Comparison of ENCODE assay signal across 25 cellular contexts in the genomic region with DNA sequence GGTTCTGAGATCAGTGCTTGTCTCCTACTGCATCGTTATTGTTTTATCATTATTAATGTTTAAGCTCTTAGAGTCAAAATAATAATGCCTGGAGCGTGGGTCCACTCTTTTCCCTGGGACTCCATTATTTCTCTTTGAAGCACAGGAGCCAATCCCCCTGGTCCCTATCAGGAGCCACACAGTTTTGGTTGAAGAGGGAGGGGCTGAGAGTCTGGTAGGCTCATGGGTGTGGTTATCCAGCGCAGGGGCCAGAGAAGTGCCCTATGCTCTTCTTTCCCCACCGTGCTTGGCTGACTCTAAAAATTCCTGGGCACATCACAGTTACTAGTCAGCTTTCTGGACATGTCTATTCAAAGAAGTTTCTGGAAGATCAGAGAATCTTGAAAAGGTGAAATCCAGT.
"Had no signal": no experiment of that assay in that cellular context is flagged by ENCODE, and none has a peak within 500 bp of the region (broad histone marks: within the 10 kb centered on the region; RNA-seq: fewer than 3 reads in every experiment).

No MANE protein-coding gene starts in this region.

- H3K9me3 ChIP-seq: colonic mucosa, gastrocnemius medialis, heart left ventricle, mucosa of descending colon, neutrophil, prostate gland, right atrium auricular region, thoracic aorta, tibial nerve, upper lobe of left lung had no signal

- H3K27me3 Mint-ChIP-seq: memory B cell; naive B cell; natural killer cell treated with Interleukin-12 subunit alpha and Interleukin-12 subunit beta and Interleukin-15 and Interleukin-18, amount 100 ng/mL, for 72 hours; stimulated activated naive B cell treated with anti-CD40 and anti-IgM and Interleukin-4, amounts not matched to agents 10 μg/mL and 1 μg/mL and 100 μg/mL, for 72 hours; stimulated activated naive CD8-positive, alpha-beta T cell treated with anti-CD3 and anti-CD28 coated beads, Interleukin-15, Interleukin-2, amounts not matched to agents 100 ng/mL and 50 ng/mL, for 24 hours had no signal

- H3K4me3 ChIP-seq: colonic mucosa, gastrocnemius medialis, heart left ventricle, hepatocyte, lung, mucosa of descending colon, prostate gland, right atrium auricular region, skin epidermis, thoracic aorta, tibial nerve, upper lobe of left lung had no signal

- H3K4me3 Mint-ChIP-seq: memory B cell; naive B cell; natural killer cell treated with Interleukin-12 subunit alpha and Interleukin-12 subunit beta and Interleukin-15 and Interleukin-18, amount 100 ng/mL, for 72 hours; neural crest cell; stimulated activated naive B cell treated with anti-CD40 and anti-IgM and Interleukin-4, amounts not matched to agents 10 μg/mL and 1 μg/mL and 100 μg/mL, for 72 hours; stimulated activated naive CD8-positive, alpha-beta T cell treated with anti-CD3 and anti-CD28 coated beads, Interleukin-15, Interleukin-2, amounts not matched to agents 100 ng/mL and 50 ng/mL, for 24 hours had no signal

- H3K36me3 Mint-ChIP-seq: natural killer cell treated with Interleukin-12 subunit alpha and Interleukin-12 subunit beta and Interleukin-15 and Interleukin-18, amount 100 ng/mL, for 72 hours had no signal

- H3K27ac ChIP-seq: colonic mucosa, gastrocnemius medialis, heart left ventricle, neutrophil, parathyroid adenoma, right atrium auricular region, skin epidermis, thoracic aorta, tibial nerve, upper lobe of left lung had no signal

- H3K27ac Mint-ChIP-seq: memory B cell; naive B cell; natural killer cell treated with Interleukin-12 subunit alpha and Interleukin-12 subunit beta and Interleukin-15 and Interleukin-18, amount 100 ng/mL, for 72 hours; stimulated activated naive B cell treated with anti-CD40 and anti-IgM and Interleukin-4, amounts not matched to agents 10 μg/mL and 1 μg/mL and 100 μg/mL, for 72 hours; stimulated activated naive CD8-positive, alpha-beta T cell treated with anti-CD3 and anti-CD28 coated beads, Interleukin-15, Interleukin-2, amounts not matched to agents 100 ng/mL and 50 ng/mL, for 24 hours had no signal

- H3K36me3 ChIP-seq: colonic mucosa, prostate gland had no signal

- H3K27me3 ChIP-seq: colonic mucosa, gastrocnemius medialis, heart left ventricle, hepatocyte, neutrophil, right atrium auricular region, tibial nerve, upper lobe of left lung had no signal

- DNase-seq: colonic mucosa; dermis blood vessel endothelial cell; effector memory CD4-positive, alpha-beta T cell; gastrocnemius medialis; kidney; mucosa of descending colon; naive B cell; stimulated activated CD4-positive, alpha-beta T cell treated with anti-CD3 and anti-CD28 coated beads, Interleukin-15, amount 100 ng/mL, for 24 hours; stimulated activated CD4-positive, alpha-beta T cell treated with anti-CD3 and anti-CD28 coated beads, Interleukin-2, amount 100 ng/mL, for 48 hours; stimulated activated naive B cell treated with anti-CD40 and anti-IgM and Interleukin-4, amounts not matched to agents 10 μg/mL and 1 μg/mL and 100 μg/mL, for 72 hours; upper lobe of left lung had no signal

- H3K9me3 Mint-ChIP-seq: memory B cell; naive B cell; natural killer cell treated with Interleukin-12 subunit alpha and Interleukin-12 subunit beta and Interleukin-15 and Interleukin-18, amount 100 ng/mL, for 72 hours; neural crest cell; stimulated activated naive B cell treated with anti-CD40 and anti-IgM and Interleukin-4, amounts not matched to agents 10 μg/mL and 1 μg/mL and 100 μg/mL, for 72 hours; stimulated activated naive CD8-positive, alpha-beta T cell treated with anti-CD3 and anti-CD28 coated beads, Interleukin-15, Interleukin-2, amounts not matched to agents 100 ng/mL and 50 ng/mL, for 24 hours had no signal

- H3K4me1 ChIP-seq: colonic mucosa, parathyroid adenoma, tibial nerve had no signal
